Comparison of ENCODE assay signal across 7 cellular contexts in genomic region chr4:86934772-86935498, GRCh38. TPM values are rescaled to one million over a fixed set of nuclear protein-coding genes. Genes with fewer than 3 reads are reported as not detected.
DNase-seq lines count a peak whose midpoint lies in the region; ATAC-seq and TF ChIP-seq lines count a peak whose summit lies in the region.

A gene with protein sequence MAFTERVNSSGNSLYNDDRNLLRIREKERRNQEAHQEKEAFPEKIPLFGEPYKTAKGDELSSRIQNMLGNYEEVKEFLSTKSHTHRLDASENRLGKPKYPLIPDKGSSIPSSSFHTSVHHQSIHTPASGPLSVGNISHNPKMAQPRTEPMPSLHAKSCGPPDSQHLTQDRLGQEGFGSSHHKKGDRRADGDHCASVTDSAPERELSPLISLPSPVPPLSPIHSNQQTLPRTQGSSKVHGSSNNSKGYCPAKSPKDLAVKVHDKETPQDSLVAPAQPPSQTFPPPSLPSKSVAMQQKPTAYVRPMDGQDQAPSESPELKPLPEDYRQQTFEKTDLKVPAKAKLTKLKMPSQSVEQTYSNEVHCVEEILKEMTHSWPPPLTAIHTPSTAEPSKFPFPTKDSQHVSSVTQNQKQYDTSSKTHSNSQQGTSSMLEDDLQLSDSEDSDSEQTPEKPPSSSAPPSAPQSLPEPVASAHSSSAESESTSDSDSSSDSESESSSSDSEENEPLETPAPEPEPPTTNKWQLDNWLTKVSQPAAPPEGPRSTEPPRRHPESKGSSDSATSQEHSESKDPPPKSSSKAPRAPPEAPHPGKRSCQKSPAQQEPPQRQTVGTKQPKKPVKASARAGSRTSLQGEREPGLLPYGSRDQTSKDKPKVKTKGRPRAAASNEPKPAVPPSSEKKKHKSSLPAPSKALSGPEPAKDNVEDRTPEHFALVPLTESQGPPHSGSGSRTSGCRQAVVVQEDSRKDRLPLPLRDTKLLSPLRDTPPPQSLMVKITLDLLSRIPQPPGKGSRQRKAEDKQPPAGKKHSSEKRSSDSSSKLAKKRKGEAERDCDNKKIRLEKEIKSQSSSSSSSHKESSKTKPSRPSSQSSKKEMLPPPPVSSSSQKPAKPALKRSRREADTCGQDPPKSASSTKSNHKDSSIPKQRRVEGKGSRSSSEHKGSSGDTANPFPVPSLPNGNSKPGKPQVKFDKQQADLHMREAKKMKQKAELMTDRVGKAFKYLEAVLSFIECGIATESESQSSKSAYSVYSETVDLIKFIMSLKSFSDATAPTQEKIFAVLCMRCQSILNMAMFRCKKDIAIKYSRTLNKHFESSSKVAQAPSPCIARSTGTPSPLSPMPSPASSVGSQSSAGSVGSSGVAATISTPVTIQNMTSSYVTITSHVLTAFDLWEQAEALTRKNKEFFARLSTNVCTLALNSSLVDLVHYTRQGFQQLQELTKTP (plus strand): TSS chr4:86935011. CDS start chr4:86948534, 13,523 bp downstream.

- intact Hi-C loops in sciatic nerve (cut with DNase I), result loop anchor here (10.0 kb wide), 1 partner anchor 70 kb away; no protein-coding TSS in a partner anchor

- DNase-seq in NCI-H2029 treated with DMSO at 0.1 percent for 48 hours (lab: John Stamatoyannopoulos, UW) (peak; percentile 75), T-helper 9 cell (peak; percentile 81), astrocyte of the cerebellum (ENCODE audit: low read depth) (no peak), hippocampal formation (lab: John Stamatoyannopoulos, UW) (peak; percentile 88 to 94), sciatic nerve (ENCODE audit: low spot score) (peak; percentile 91)

- H3K4me3 ChIP-seq in astrocyte of the cerebellum (ENCODE audit: low read depth, low read length), result peak within 1 kb of the TSS; percentile 70

- in situ Hi-C loops in astrocyte of the cerebellum (cut with HindIII; ENCODE audit: low sequenced_read_pairs), result no loop called here

- ATAC-seq in GM18508 (IDR thresholded peaks at IDR 0.05; ENCODE audit: insufficient read depth, unreplicated experiment) (peak; percentile 26), HG02981 (IDR thresholded peaks at IDR 0.05; ENCODE audit: unreplicated experiment) (peak; percentile 39), sciatic nerve (peak; percentile 93)

- no peak for TF ChIP-seq CTCF in astrocyte of the cerebellum (IDR thresholded peaks at IDR 0.05; ENCODE audit: low read depth, low read length, missing control alignments)

RNA-seq across cellular contexts. Expression of the gene that starts here (rescaled TPM):
- 121 TPM for total RNA-seq in sciatic nerve

Comparison
In these comparisons a context has a peak if more than half of its experiments do, and no peak if none do; other contexts are left out.
1. ATAC-seq: peak in every context shown above with its lines; median percentile 93 in sciatic nerve; 39 in HG02981; 26 in GM18508.